1 cellular context compared by ENCODE assay signal in the genomic region with DNA sequence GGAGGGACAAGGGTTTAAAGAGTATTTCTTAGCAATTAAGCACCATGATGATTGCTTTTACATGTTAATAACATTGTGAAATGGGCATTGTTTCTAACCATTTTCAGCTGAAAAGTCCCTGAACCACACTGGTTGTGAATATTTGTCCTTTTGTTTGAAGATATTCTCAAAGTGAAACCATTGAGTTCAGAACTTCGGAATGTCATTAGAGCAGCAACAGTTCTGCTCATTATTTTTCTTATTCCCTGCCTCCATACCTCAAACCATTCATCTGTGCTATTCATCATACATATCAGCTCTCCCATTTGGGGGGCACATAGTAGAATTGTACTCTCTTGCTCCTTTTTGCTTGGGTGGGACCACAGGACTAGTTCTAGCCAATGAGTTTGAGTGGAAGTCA.
TF ChIP-seq lines count a peak whose summit lies in the region.

No MANE protein-coding gene starts in this region.

TF ChIP-seq in H1, 55 proteins besides CTCF, POLR2A, EP300 and RAD21:
- TF ChIP-seq SIX5 (IDR thresholded peaks at IDR 0.05; ENCODE audit: low read depth, low read length) (no peak), TCF12 (IDR thresholded peaks at IDR 0.05; ENCODE audit: low read depth, low read length) (no peak), POLR2AphosphoS5 (IDR thresholded peaks at IDR 0.05; ENCODE audit: low read depth, low read length) (no peak), HDAC2 (IDR thresholded peaks at IDR 0.05; ENCODE audit: borderline replicate concordance in 1 of 2, low read depth in 2 of 2, low read length in 2 of 2) (no peak), NANOG (IDR thresholded peaks at IDR 0.05; ENCODE audit: insufficient read depth, low read depth, low read length, poor library complexity, severe bottlenecking) (no peak), TEAD4 (IDR thresholded peaks at IDR 0.05; ENCODE audit: low read depth, low read length) (no peak), SRF (IDR thresholded peaks at IDR 0.05; ENCODE audit: low read depth, low read length) (no peak), CREB1 (IDR thresholded peaks at IDR 0.05) (no peak), NRF1 (IDR thresholded peaks at IDR 0.05; ENCODE audit: low read depth, low read length) (no peak), EGR1 (IDR thresholded peaks at IDR 0.05; ENCODE audit: borderline replicate concordance, low read depth, low read length) (no peak), KDM1A (IDR thresholded peaks at IDR 0.05; ENCODE audit: borderline replicate concordance, low read length) (no peak), SIN3A (conservative IDR thresholded peaks at IDR 0.05 in 1 of 2, IDR thresholded peaks at IDR 0.05 in 1 of 2; ENCODE audit: low read depth in 1 of 2, low read length in 2 of 2) (no peak), SIRT6 (IDR thresholded peaks at IDR 0.05; ENCODE audit: low read length) (no peak), SP2 (IDR thresholded peaks at IDR 0.05; ENCODE audit: low read length) (no peak), KDM5A (IDR thresholded peaks at IDR 0.05; ENCODE audit: low read length) (no peak)
- TF ChIP-seq, protein P1, sequence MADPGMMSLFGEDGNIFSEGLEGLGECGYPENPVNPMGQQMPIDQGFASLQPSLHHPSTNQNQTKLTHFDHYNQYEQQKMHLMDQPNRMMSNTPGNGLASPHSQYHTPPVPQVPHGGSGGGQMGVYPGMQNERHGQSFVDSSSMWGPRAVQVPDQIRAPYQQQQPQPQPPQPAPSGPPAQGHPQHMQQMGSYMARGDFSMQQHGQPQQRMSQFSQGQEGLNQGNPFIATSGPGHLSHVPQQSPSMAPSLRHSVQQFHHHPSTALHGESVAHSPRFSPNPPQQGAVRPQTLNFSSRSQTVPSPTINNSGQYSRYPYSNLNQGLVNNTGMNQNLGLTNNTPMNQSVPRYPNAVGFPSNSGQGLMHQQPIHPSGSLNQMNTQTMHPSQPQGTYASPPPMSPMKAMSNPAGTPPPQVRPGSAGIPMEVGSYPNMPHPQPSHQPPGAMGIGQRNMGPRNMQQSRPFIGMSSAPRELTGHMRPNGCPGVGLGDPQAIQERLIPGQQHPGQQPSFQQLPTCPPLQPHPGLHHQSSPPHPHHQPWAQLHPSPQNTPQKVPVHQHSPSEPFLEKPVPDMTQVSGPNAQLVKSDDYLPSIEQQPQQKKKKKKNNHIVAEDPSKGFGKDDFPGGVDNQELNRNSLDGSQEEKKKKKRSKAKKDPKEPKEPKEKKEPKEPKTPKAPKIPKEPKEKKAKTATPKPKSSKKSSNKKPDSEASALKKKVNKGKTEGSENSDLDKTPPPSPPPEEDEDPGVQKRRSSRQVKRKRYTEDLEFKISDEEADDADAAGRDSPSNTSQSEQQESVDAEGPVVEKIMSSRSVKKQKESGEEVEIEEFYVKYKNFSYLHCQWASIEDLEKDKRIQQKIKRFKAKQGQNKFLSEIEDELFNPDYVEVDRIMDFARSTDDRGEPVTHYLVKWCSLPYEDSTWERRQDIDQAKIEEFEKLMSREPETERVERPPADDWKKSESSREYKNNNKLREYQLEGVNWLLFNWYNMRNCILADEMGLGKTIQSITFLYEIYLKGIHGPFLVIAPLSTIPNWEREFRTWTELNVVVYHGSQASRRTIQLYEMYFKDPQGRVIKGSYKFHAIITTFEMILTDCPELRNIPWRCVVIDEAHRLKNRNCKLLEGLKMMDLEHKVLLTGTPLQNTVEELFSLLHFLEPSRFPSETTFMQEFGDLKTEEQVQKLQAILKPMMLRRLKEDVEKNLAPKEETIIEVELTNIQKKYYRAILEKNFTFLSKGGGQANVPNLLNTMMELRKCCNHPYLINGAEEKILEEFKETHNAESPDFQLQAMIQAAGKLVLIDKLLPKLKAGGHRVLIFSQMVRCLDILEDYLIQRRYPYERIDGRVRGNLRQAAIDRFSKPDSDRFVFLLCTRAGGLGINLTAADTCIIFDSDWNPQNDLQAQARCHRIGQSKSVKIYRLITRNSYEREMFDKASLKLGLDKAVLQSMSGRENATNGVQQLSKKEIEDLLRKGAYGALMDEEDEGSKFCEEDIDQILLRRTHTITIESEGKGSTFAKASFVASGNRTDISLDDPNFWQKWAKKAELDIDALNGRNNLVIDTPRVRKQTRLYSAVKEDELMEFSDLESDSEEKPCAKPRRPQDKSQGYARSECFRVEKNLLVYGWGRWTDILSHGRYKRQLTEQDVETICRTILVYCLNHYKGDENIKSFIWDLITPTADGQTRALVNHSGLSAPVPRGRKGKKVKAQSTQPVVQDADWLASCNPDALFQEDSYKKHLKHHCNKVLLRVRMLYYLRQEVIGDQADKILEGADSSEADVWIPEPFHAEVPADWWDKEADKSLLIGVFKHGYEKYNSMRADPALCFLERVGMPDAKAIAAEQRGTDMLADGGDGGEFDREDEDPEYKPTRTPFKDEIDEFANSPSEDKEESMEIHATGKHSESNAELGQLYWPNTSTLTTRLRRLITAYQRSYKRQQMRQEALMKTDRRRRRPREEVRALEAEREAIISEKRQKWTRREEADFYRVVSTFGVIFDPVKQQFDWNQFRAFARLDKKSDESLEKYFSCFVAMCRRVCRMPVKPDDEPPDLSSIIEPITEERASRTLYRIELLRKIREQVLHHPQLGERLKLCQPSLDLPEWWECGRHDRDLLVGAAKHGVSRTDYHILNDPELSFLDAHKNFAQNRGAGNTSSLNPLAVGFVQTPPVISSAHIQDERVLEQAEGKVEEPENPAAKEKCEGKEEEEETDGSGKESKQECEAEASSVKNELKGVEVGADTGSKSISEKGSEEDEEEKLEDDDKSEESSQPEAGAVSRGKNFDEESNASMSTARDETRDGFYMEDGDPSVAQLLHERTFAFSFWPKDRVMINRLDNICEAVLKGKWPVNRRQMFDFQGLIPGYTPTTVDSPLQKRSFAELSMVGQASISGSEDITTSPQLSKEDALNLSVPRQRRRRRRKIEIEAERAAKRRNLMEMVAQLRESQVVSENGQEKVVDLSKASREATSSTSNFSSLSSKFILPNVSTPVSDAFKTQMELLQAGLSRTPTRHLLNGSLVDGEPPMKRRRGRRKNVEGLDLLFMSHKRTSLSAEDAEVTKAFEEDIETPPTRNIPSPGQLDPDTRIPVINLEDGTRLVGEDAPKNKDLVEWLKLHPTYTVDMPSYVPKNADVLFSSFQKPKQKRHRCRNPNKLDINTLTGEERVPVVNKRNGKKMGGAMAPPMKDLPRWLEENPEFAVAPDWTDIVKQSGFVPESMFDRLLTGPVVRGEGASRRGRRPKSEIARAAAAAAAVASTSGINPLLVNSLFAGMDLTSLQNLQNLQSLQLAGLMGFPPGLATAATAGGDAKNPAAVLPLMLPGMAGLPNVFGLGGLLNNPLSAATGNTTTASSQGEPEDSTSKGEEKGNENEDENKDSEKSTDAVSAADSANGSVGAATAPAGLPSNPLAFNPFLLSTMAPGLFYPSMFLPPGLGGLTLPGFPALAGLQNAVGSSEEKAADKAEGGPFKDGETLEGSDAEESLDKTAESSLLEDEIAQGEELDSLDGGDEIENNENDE (IDR thresholded peaks at IDR 0.05; ENCODE audit: insufficient replicate concordance, low read length) = no peak
- TF ChIP-seq, protein P2, sequence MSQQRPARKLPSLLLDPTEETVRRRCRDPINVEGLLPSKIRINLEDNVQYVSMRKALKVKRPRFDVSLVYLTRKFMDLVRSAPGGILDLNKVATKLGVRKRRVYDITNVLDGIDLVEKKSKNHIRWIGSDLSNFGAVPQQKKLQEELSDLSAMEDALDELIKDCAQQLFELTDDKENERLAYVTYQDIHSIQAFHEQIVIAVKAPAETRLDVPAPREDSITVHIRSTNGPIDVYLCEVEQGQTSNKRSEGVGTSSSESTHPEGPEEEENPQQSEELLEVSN (IDR thresholded peaks at IDR 0.05) = no peak
- TF ChIP-seq, protein P3, sequence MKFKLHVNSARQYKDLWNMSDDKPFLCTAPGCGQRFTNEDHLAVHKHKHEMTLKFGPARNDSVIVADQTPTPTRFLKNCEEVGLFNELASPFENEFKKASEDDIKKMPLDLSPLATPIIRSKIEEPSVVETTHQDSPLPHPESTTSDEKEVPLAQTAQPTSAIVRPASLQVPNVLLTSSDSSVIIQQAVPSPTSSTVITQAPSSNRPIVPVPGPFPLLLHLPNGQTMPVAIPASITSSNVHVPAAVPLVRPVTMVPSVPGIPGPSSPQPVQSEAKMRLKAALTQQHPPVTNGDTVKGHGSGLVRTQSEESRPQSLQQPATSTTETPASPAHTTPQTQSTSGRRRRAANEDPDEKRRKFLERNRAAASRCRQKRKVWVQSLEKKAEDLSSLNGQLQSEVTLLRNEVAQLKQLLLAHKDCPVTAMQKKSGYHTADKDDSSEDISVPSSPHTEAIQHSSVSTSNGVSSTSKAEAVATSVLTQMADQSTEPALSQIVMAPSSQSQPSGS (IDR thresholded peaks at IDR 0.05; ENCODE audit: low read length) = no peak
